16 cellular contexts compared by ENCODE assay signal in the genomic region with DNA sequence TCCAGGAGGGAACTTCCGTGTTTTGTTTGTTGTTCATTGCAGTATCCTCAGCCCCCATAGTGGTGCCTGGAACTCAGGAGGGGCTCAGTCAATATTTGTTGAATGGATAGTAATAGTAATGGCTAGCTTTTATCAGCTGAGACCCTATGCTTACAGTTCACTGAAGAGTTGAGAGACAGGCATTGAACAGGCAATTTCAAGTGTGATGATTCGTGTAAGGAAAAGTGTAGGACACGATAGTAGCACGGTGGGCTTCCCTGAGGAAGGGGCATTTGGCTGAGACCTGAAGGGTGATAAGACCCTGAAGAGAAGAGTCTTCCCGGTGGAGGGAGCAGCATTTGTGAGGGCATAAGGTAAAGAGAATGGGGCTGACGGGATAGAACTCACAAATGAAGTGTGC.
A peak's percentile ranks its signal among the peaks of the same experiment; 100 is the strongest.
DNase-seq lines count a peak whose midpoint lies in the region; TF ChIP-seq lines count a peak whose summit lies in the region.
"Had no signal": no experiment of that assay in that cellular context is flagged by ENCODE, and none has a peak within 500 bp of the region (broad histone marks: within the 10 kb centered on the region; RNA-seq: fewer than 3 reads in every experiment).

No MANE protein-coding gene starts in this region.

- no peak overlapping the region for H2AFZ ChIP-seq in neuronal stem cell (ENCODE audit: low read length)
- H2AFZ ChIP-seq: GM23248 had no signal

- no peak for TF ChIP-seq CTCF in RWPE1 (conservative IDR thresholded peaks at IDR 0.05; ENCODE audit: low read depth)
- no peak for TF ChIP-seq CTCF in endodermal cell (conservative IDR thresholded peaks at IDR 0.05)

- H2BK120ac ChIP-seq in neuronal stem cell (ENCODE audit: low read depth, low read length): no peak overlapping the region

- H3K79me1 ChIP-seq in neuronal stem cell (ENCODE audit: low read depth, low read length): no peaks in the 10 kb centered on the region

- H3K36me3 Mint-ChIP-seq in endodermal cell (ENCODE audit: low read depth): peaks cover 10% of the 10 kb centered on the region
- H3K36me3 Mint-ChIP-seq: CD8-positive, alpha-beta memory T cell had no signal

- peaks cover 14% of the 10 kb centered on the region for H3K9me3 Mint-ChIP-seq in endodermal cell

- H3K27me3 ChIP-seq in endodermal cell (ENCODE audit: control insufficient read depth, insufficient read depth, low read length, poor library complexity, severe bottlenecking) (no peaks in the 10 kb centered on the region), neuronal stem cell (ENCODE audit: control insufficient read depth in 3 of 3, insufficient read depth in 3 of 3, low read depth in 1 of 3, low read length in 3 of 3) (no peaks in the 10 kb centered on the region)
- H3K27me3 ChIP-seq: BLaER1 had no signal

- peak overlapping the region; percentile 44 for H3K18ac ChIP-seq in neuronal stem cell (ENCODE audit: low read length)

- H3K27me3 Mint-ChIP-seq in endodermal cell (ENCODE audit: insufficient read depth): no peaks in the 10 kb centered on the region

- no peak overlapping the region for H3K4me2 ChIP-seq in neuronal stem cell (ENCODE audit: insufficient read depth, low read length, poor library complexity, severe bottlenecking)
- H3K4me2 ChIP-seq: BLaER1 had no signal

- H3K27ac ChIP-seq in RWPE1: peak overlapping the region; percentile 68
- H3K27ac ChIP-seq in endodermal cell (ENCODE audit: low read depth, low read length): peak overlapping the region; percentile 32
- no peak overlapping the region for H3K27ac ChIP-seq in neuronal stem cell (replicated peaks; ENCODE audit: low read length)
- H3K27ac ChIP-seq: BLaER1, GM23248, HL-60 had no signal

- peak; percentile 23 for DNase-seq in NCI-H748 (lab: John Stamatoyannopoulos, UW; ENCODE audit: unreplicated experiment)
- DNase-seq in NCI-H748 treated with DMSO at 0.1 percent for 48 hours (lab: John Stamatoyannopoulos, UW): no peak
- no peak for DNase-seq in RWPE1 (ENCODE audit: low spot score)
- no peak for DNase-seq in endodermal cell
- no peak for DNase-seq in neuronal stem cell (ENCODE audit: low spot score)
- DNase-seq in NCI-H2227 (lab: John Stamatoyannopoulos, UW; ENCODE audit: unreplicated experiment): no peak
- DNase-seq in NCI-H526 treated with DMSO at 0.1 percent for 48 hours (lab: John Stamatoyannopoulos, UW): no peak
- DNase-seq in medulla oblongata (ENCODE audit: extremely low spot score): no peak
- DNase-seq: 8988T; AML-193; CD8-positive, alpha-beta memory T cell; DMS53; GF-D8 had no signal

- POLR2A ChIA-PET in RWPE1 (lab: Yijun Ruan, JAX; ENCODE audit: low non-redundant PET): no interaction called here

- H2BK5ac ChIP-seq in neuronal stem cell (ENCODE audit: low read length): no peak overlapping the region

- H3K23ac ChIP-seq in neuronal stem cell (ENCODE audit: low read depth, low read length, poor library complexity): no peak overlapping the region

- no peak overlapping the region for H3K14ac ChIP-seq in neuronal stem cell (ENCODE audit: low read length)

- WGBS in endodermal cell (ENCODE audit: insufficient coverage in 1 of 2, insufficient read length in 1 of 2), 2 experiments: 65 to 77% methylated on average over 5 to 6 of the region's 6 CpGs
- no CpG with 5 or more reads among the region's 6 CpGs for WGBS in neuronal stem cell (ENCODE audit: extremely low coverage in 2 of 2, insufficient read length in 2 of 2, insufficient replicate concordance in 1 of 2), 2 donors

- H3K4me3 ChIP-seq in endodermal cell (ENCODE audit: low read length) (peak overlapping the region; percentile 54), neuronal stem cell (ENCODE audit: low read length in 2 of 2) (no peak overlapping the region)
- H3K4me3 ChIP-seq: BLaER1, GM23248 had no signal

- H3K36me3 ChIP-seq in endodermal cell (ENCODE audit: control insufficient read depth, insufficient read depth, low read length): peaks cover 1% of the 10 kb centered on the region
- no peaks in the 10 kb centered on the region for H3K36me3 ChIP-seq in neuronal stem cell (replicated peaks in 1 of 2; ENCODE audit: control insufficient read depth in 2 of 2, insufficient read depth in 2 of 2, low read length in 2 of 2)

- H3K9me3 ChIP-seq in endodermal cell (ENCODE audit: control insufficient read depth, low read length) (peaks cover 15% of the 10 kb centered on the region), neuronal stem cell (replicated peaks in 1 of 2; ENCODE audit: control insufficient read depth in 2 of 2, insufficient read depth in 1 of 2, low read depth in 1 of 2, low read length in 2 of 2) (peaks cover 4 to 6% of the 10 kb centered on the region in 2 donors)
- H3K9me3 ChIP-seq: BLaER1 had no signal

- peaks cover 53% of the 10 kb centered on the region for H3K4me1 Mint-ChIP-seq in endodermal cell
- H3K4me1 Mint-ChIP-seq: CD8-positive, alpha-beta memory T cell had no signal

- H2BK15ac ChIP-seq in neuronal stem cell (ENCODE audit: low read length): no peak overlapping the region

- H3K4me1 ChIP-seq in endodermal cell (ENCODE audit: control insufficient read depth, insufficient read depth, low read length): peaks cover 28% of the 10 kb centered on the region
- peaks cover 12 to 14% of the 10 kb centered on the region in 2 donors for H3K4me1 ChIP-seq in neuronal stem cell (ENCODE audit: control insufficient read depth in 2 of 2, insufficient read depth in 1 of 2, low read depth in 1 of 2, low read length in 2 of 2)

- no peak overlapping the region for H3K4me3 Mint-ChIP-seq in endodermal cell
- H3K4me3 Mint-ChIP-seq: CD8-positive, alpha-beta memory T cell had no signal

- no peak overlapping the region for H4K8ac ChIP-seq in neuronal stem cell (ENCODE audit: low read depth, low read length)

- H3K27ac Mint-ChIP-seq in endodermal cell: peak overlapping the region; percentile 80
- H3K27ac Mint-ChIP-seq: CD8-positive, alpha-beta memory T cell had no signal

- H2AK5ac ChIP-seq in neuronal stem cell (ENCODE audit: low read depth, low read length): peak overlapping the region; percentile 33

- H3K4ac ChIP-seq in neuronal stem cell (ENCODE audit: low read length): no peak overlapping the region

- no peak overlapping the region for H2BK12ac ChIP-seq in neuronal stem cell (ENCODE audit: low read length)

- no peak overlapping the region for H4K91ac ChIP-seq in neuronal stem cell (ENCODE audit: low read depth, low read length, poor library complexity)

- CTCF ChIA-PET in RWPE1 (lab: Yijun Ruan, JAX): interaction anchor here (0.6 kb wide), 1 partner anchor 350 kb away, joined by 3 read pairs; no protein-coding TSS in a partner anchor

- H3K9ac ChIP-seq in endodermal cell (ENCODE audit: extremely low read depth, low read length, poor library complexity, severe bottlenecking) (no peak overlapping the region), neuronal stem cell (ENCODE audit: low read depth, low read length, poor library complexity) (no peak overlapping the region)
- H3K9ac ChIP-seq: BLaER1, GM23248 had no signal
